Comparison of ENCODE assay signal across 8 cellular contexts in genomic region chr6:117265425-117266266, GRCh38. TPM values are rescaled to one million over a fixed set of nuclear protein-coding genes. Genes with fewer than 3 reads are reported as not detected.
DNase-seq lines count a peak whose midpoint lies in the region; ATAC-seq and TF ChIP-seq lines count a peak whose summit lies in the region.

VGLL2 (plus strand) TSS chr6:117265558; CDS start chr6:117265764, 206 bp downstream.

- TF ChIP-seq CTCF in HFF-Myc (IDR thresholded peaks at IDR 0.05; ENCODE audit: low read depth, low read length, missing control alignments) (no peak), RWPE2 (IDR thresholded peaks at IDR 0.05; ENCODE audit: poor library complexity, severe bottlenecking) (peak; percentile 7), epithelial cell of proximal tubule (conservative IDR thresholded peaks at IDR 0.05; ENCODE audit: low read depth, low read length) (no peak), mucosa of descending colon (IDR thresholded peaks at IDR 0.05) (no peak), uterus (IDR thresholded peaks at IDR 0.05) (peak in 1 of 4 experiments; percentile 4)

- H3K36me3 ChIP-seq in RWPE2 (ENCODE audit: low read depth) = no peaks in the 10 kb centered on the region
- no peaks in the 10 kb centered on the region for H3K36me3 ChIP-seq in mucosa of descending colon (ENCODE audit: low read depth)
- no peaks in the 10 kb centered on the region for H3K36me3 ChIP-seq in uterus

- H3K27me3 ChIP-seq in RWPE2 (ENCODE audit: insufficient read depth, poor library complexity, severe bottlenecking) (peaks cover 98% of the 10 kb centered on the region), uterus (peaks cover 0 to 72% of the 10 kb centered on the region in 2 donors)

- intact Hi-C loops in mucosa of descending colon (cut with DNase I, micrococcal nuclease) = no loop called here
- intact Hi-C loops in uterus (cut with DNase I; ENCODE audit: low total_unique reads) = no loop called here

- H3K27ac ChIP-seq in RWPE2 (ENCODE audit: poor library complexity, severe bottlenecking) (no peak within 1 kb of the TSS), uterus (no peak within 1 kb of the TSS)

- no peak for TF ChIP-seq POLR2A in uterus (IDR thresholded peaks at IDR 0.05)

- H3K4me1 ChIP-seq in RWPE2 (ENCODE audit: insufficient read depth, poor library complexity, severe bottlenecking) (no peaks in the 10 kb centered on the region), mucosa of descending colon (ENCODE audit: low read depth) (peaks cover 25% of the 10 kb centered on the region), uterus (peaks cover 0 to 5% of the 10 kb centered on the region in 2 donors)

- peak within 1 kb of the TSS; percentile 12; the same call in 1 of the 2 replicates for H3K4me3 ChIP-seq in HFF-Myc (replicated peaks; ENCODE audit: low read depth, low read length)
- H3K4me3 ChIP-seq in RWPE2 (ENCODE audit: severe bottlenecking) = no peak within 1 kb of the TSS
- peak within 1 kb of the TSS; percentile 37 for H3K4me3 ChIP-seq in epithelial cell of proximal tubule (ENCODE audit: low read depth, low read length)
- no peak within 1 kb of the TSS for H3K4me3 ChIP-seq in mucosa of descending colon
- H3K4me3 ChIP-seq in uterus = peak within 1 kb of the TSS; percentile 5 to 22

- DNase-seq in DMS53 (lab: John Stamatoyannopoulos, UW) (peak; percentile 79), HFF-Myc (ENCODE audit: extremely low read depth, low read depth) (no peak), RWPE2 (ENCODE audit: low spot score) (no peak), epithelial cell of proximal tubule (ENCODE audit: low read depth) (no peak), mucosa of descending colon (peak; percentile 39 to 59 (median 46)), uterus (no peak), SIG-M5 treated with dmso at 0.1 percent for 504 hours (lab: John Stamatoyannopoulos, UW; ENCODE audit: unreplicated experiment) (no peak)

- ATAC-seq in RWPE2 (ENCODE audit: low read depth) = peak; percentile 55
- ATAC-seq in mucosa of descending colon = peak; percentile 77
- no peak for ATAC-seq in HG03460 (IDR thresholded peaks at IDR 0.05; ENCODE audit: unreplicated experiment)

- H3K9me3 ChIP-seq in RWPE2 (ENCODE audit: severe bottlenecking) = no peaks in the 10 kb centered on the region
- no peaks in the 10 kb centered on the region for H3K9me3 ChIP-seq in mucosa of descending colon
- H3K9me3 ChIP-seq in uterus = no peaks in the 10 kb centered on the region

RNA-seq across cellular contexts. Expression of gene VGLL2, which starts in this region (rescaled TPM):
- not detected in 2 replicates for total RNA-seq in epithelial cell of proximal tubule
- total RNA-seq in mucosa of descending colon = not detected
- not detected for total RNA-seq in uterus

Comparison
In these comparisons a context has a peak if more than half of its experiments do, and no peak if none do; other contexts are left out.
1. Peak in DNase-seq and ATAC-seq in mucosa of descending colon; RNA of the gene not detected or under 1 TPM.
2. H3K4me3 ChIP-seq: peak in HFF-Myc (single experiment), epithelial cell of proximal tubule (single experiment) and uterus (2 of 2); none in RWPE2 (single experiment) and mucosa of descending colon (single experiment).